8 cellular contexts compared by ENCODE assay signal in the genomic region with DNA sequence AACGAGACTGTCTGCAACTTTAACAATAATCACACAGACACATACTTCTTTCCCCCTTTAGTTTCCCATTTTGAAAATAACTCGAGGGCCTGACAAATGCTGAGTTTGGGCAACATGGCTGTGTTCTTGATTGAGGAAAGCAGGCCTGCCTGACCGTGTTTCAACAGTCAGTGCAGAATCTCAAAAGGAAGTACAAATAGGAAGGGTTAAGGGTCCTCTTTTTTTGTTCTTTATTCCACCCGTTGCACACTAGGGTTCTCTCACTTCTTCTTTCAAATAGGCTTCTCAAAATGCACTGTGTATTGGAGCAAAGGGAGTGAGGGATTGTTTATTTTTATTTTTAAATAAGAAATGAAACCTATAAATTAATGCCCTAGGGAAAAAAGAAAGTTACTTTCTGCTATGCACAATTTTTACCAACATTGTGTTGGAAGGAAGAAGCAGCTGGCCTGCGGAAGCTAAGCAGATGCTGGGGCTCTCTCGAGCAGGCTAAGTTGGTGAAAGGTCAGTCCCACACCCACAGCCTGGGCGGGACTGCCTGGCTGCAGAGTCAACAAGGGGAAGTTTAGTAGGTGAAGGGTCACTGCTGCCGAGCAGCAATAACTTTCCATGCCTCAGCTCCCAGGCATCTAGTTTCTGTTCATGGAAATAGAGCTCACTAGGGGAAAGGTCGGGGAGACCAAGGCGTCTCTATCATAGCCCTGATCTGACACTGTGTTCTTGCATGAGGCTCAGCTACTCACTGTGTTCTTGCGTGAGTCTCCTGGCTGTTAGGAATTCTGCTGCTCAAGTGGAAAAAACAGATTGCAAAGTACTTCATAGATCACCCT. TPM values are rescaled to one million over a fixed set of nuclear protein-coding genes. Genes with fewer than 3 reads are reported as not detected.
A peak's percentile ranks its signal among the peaks of the same experiment; 100 is the strongest.
DNase-seq lines count a peak whose midpoint lies in the region; ATAC-seq and TF ChIP-seq lines count a peak whose summit lies in the region.

No MANE protein-coding gene starts in this region.

- in situ Hi-C loops in Caki2 (cut with HindIII; ENCODE audit: low pct_unique_long_range_greater_than_20kb, low sequenced_read_pairs), result no loop called here

- H3K27ac ChIP-seq in coronary artery (peak overlapping the region; percentile 93 to 95), layer of hippocampus (ENCODE audit: low read depth, low read length) (peak overlapping the region; percentile 87)

- H3K27ac Mint-ChIP-seq in stimulated activated effector memory CD8-positive, alpha-beta T cell treated with anti-CD3 and anti-CD28 coated beads, Interleukin-12 subunit alpha, Interleukin-12 subunit beta, amount 100 ng/mL, for 72 hours, result no peak overlapping the region

- no peaks in the 10 kb centered on the region for H3K36me3 Mint-ChIP-seq in stimulated activated effector memory CD8-positive, alpha-beta T cell treated with anti-CD3 and anti-CD28 coated beads, Interleukin-12 subunit alpha, Interleukin-12 subunit beta, amount 100 ng/mL, for 72 hours

- TF ChIP-seq CTCF in coronary artery (IDR thresholded peaks at IDR 0.05), result no peak

- ATAC-seq in GM19452 (IDR thresholded peaks at IDR 0.05; ENCODE audit: unreplicated experiment), result peak; percentile 99
- peak; percentile 99 for ATAC-seq in HG03439 (IDR thresholded peaks at IDR 0.05; ENCODE audit: unreplicated experiment)
- peak; percentile 37 for ATAC-seq in stimulated activated effector memory CD8-positive, alpha-beta T cell treated with anti-CD3 and anti-CD28 coated beads, Interleukin-12 subunit alpha, Interleukin-12 subunit beta, amount 100 ng/mL, for 72 hours

- DNase-seq in Caki2 (ENCODE audit: low read depth), result peak; percentile 94
- DNase-seq in OCI-M1 (lab: John Stamatoyannopoulos, UW), result peak; percentile 100
- peak; percentile 99 for DNase-seq in coronary artery (ENCODE audit: low spot score)
- DNase-seq in stimulated activated effector memory CD8-positive, alpha-beta T cell treated with anti-CD3 and anti-CD28 coated beads, Interleukin-12 subunit alpha, Interleukin-12 subunit beta, amount 100 ng/mL, for 72 hours (ENCODE audit: low spot score in 2 of 2), result no peak
- DNase-seq in NCI-H446 (lab: John Stamatoyannopoulos, UW), result no peak

- no peaks in the 10 kb centered on the region for H3K9me3 Mint-ChIP-seq in stimulated activated effector memory CD8-positive, alpha-beta T cell treated with anti-CD3 and anti-CD28 coated beads, Interleukin-12 subunit alpha, Interleukin-12 subunit beta, amount 100 ng/mL, for 72 hours

- H3K4me3 ChIP-seq in coronary artery, result peak overlapping the region; percentile 56

- no peaks in the 10 kb centered on the region for H3K27me3 ChIP-seq in layer of hippocampus (ENCODE audit: control insufficient read depth, insufficient read depth, low read length)

- no peaks in the 10 kb centered on the region for H3K4me1 Mint-ChIP-seq in stimulated activated effector memory CD8-positive, alpha-beta T cell treated with anti-CD3 and anti-CD28 coated beads, Interleukin-12 subunit alpha, Interleukin-12 subunit beta, amount 100 ng/mL, for 72 hours

- H3K4me3 Mint-ChIP-seq in stimulated activated effector memory CD8-positive, alpha-beta T cell treated with anti-CD3 and anti-CD28 coated beads, Interleukin-12 subunit alpha, Interleukin-12 subunit beta, amount 100 ng/mL, for 72 hours, result no peak overlapping the region

RNA-seq across cellular contexts. Expression of a gene that starts 12.2 kb away (rescaled TPM):
- 0.41 and 1.9 TPM in 2 replicates for total RNA-seq in Caki2 (2014; rRNA removed; shearing (Covaris generic); ENCODE audit: low replicate concordance)

Comparison
In these comparisons a context has a peak if more than half of its experiments do, and no peak if none do; other contexts are left out.
1. DNase-seq: peak in Caki2 (single experiment), OCI-M1 (single experiment) and coronary artery (single experiment); none in stimulated activated effector memory CD8-positive, alpha-beta T cell treated with anti-CD3 and anti-CD28 coated beads, Interleukin-12 subunit alpha, Interleukin-12 subunit beta, amount 100 ng/mL, for 72 hours (0 of 2) and NCI-H446 (0 of 2).
2. ATAC-seq: peak in every context shown above with its lines; median percentile 99 in GM19452; 99 in HG03439; 37 in stimulated activated effector memory CD8-positive, alpha-beta T cell treated with anti-CD3 and anti-CD28 coated beads, Interleukin-12 subunit alpha, Interleukin-12 subunit beta, amount 100 ng/mL, for 72 hours.